In the genomic region with DNA sequence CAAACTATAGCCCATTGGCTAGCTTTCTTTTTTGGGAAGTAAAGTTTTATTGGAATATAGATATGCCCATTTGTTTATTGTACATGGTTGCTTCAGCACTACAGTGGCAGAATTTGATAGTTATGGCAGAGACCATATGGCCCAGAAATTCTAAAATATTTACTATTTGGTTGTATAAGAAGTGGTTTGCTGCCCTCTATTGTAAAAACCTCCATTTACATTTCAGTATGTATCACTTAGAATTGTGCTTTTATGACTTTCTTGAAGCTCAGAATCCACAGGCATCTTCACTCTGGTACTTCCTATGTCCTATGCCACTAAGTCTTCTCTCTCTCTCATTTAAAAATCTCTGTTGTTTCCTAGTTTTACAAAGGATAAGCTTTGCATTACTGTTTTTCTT, we compare ENCODE assay signal across 15 cellular contexts. TPM values are rescaled to one million over a fixed set of nuclear protein-coding genes. Genes with fewer than 3 reads are reported as not detected.
DNase-seq lines count a peak whose midpoint lies in the region; TF ChIP-seq lines count a peak whose summit lies in the region.
"Had no signal": no experiment of that assay in that cellular context is flagged by ENCODE, and none has a peak within 500 bp of the region (broad histone marks: within the 10 kb centered on the region; RNA-seq: fewer than 3 reads in every experiment).

No MANE protein-coding gene starts in this region.

- H3K79me2 ChIP-seq in smooth muscle cell (ENCODE audit: low read depth), result no peaks in the 10 kb centered on the region

- H4K20me1 ChIP-seq in smooth muscle cell (ENCODE audit: low read depth), result no peaks in the 10 kb centered on the region

- no peak overlapping the region for H3K4me2 ChIP-seq in smooth muscle cell

- H3K4me3 ChIP-seq in left ventricle myocardium inferior (no peak overlapping the region), right atrium auricular region (no peak overlapping the region), choroid plexus epithelial cell (ENCODE audit: low read depth, low read length) (no peak overlapping the region), smooth muscle cell (no peak overlapping the region)
- H3K4me3 ChIP-seq: heart left ventricle had no signal

- H3F3A ChIP-seq in smooth muscle cell (ENCODE audit: low read depth), result no peaks in the 10 kb centered on the region

- no peak overlapping the region for H3K9ac ChIP-seq in smooth muscle cell (ENCODE audit: low read depth)

- no peaks in the 10 kb centered on the region for H3K36me3 ChIP-seq in left ventricle myocardium inferior
- no peaks in the 10 kb centered on the region for H3K36me3 ChIP-seq in right atrium auricular region
- no peaks in the 10 kb centered on the region for H3K36me3 ChIP-seq in smooth muscle cell (ENCODE audit: low read depth)
- H3K36me3 ChIP-seq: heart left ventricle, neutrophil had no signal

- H3K27ac ChIP-seq in left ventricle myocardium inferior (replicated peaks) (no peak overlapping the region), right atrium auricular region (no peak overlapping the region), smooth muscle cell (ENCODE audit: low read depth) (no peak overlapping the region)
- H3K27ac ChIP-seq: heart left ventricle, HL-60, neutrophil had no signal

- peak; percentile 25 for TF ChIP-seq CTCF in left ventricle myocardium inferior (IDR thresholded peaks at IDR 0.05; ENCODE audit: borderline replicate concordance)
- peak in 1 of 2 donors; percentile 13 for TF ChIP-seq CTCF in right atrium auricular region (IDR thresholded peaks at IDR 0.05)
- TF ChIP-seq CTCF in choroid plexus epithelial cell (conservative IDR thresholded peaks at IDR 0.05; ENCODE audit: low read depth, low read length), result no peak
- no peak for TF ChIP-seq CTCF in smooth muscle cell (IDR thresholded peaks at IDR 0.05; ENCODE audit: borderline replicate concordance, insufficient read depth, poor library complexity, severe bottlenecking)

- no peak for DNase-seq in left ventricle myocardium inferior
- no peak for DNase-seq in right atrium auricular region (ENCODE audit: low spot score)
- DNase-seq in NCI-H69 (lab: John Stamatoyannopoulos, UW), result peak; percentile 28
- peak; percentile 47 for DNase-seq in choroid plexus epithelial cell (ENCODE audit: low read depth)
- no peak for DNase-seq in NCI-H510A (lab: John Stamatoyannopoulos, UW)
- DNase-seq in NCI-H1105 treated with DMSO at 0.1 percent for 48 hours (lab: John Stamatoyannopoulos, UW), result no peak
- no peak for DNase-seq in smooth muscle cell (lab: John Stamatoyannopoulos, UW; ENCODE audit: unreplicated experiment)
- no peak for DNase-seq in HuH-7 (ENCODE audit: low spot score)
- DNase-seq: activated CD8-positive, alpha-beta memory T cell treated with anti-CD3 and anti-CD28 coated beads, Interleukin-2, amount 50 U/mL, for 48 hours; amniotic stem cell; effector CD4-positive, alpha-beta T cell; heart left ventricle had no signal

- H3K4me1 ChIP-seq in left ventricle myocardium inferior (peaks cover 5% of the 10 kb centered on the region), right atrium auricular region (peaks cover 0 to 6% of the 10 kb centered on the region in 2 donors), smooth muscle cell (ENCODE audit: low read depth) (peaks cover under 1% of the 10 kb centered on the region)

- H3K9me3 ChIP-seq in left ventricle myocardium inferior (replicated peaks) (peaks cover 14% of the 10 kb centered on the region), right atrium auricular region (peaks cover 0 to 6% of the 10 kb centered on the region in 2 donors), smooth muscle cell (replicated peaks; ENCODE audit: low read depth) (no peaks in the 10 kb centered on the region)
- H3K9me3 ChIP-seq: neutrophil had no signal

- H2AFZ ChIP-seq in smooth muscle cell (ENCODE audit: low read depth), result no peak overlapping the region

- H3K27me3 ChIP-seq in left ventricle myocardium inferior (ENCODE audit: low read depth) (no peaks in the 10 kb centered on the region), right atrium auricular region (no peaks in the 10 kb centered on the region), smooth muscle cell (ENCODE audit: low read depth) (no peaks in the 10 kb centered on the region)
- H3K27me3 ChIP-seq: heart left ventricle, neutrophil had no signal

- intact Hi-C loops in left ventricle myocardium inferior (cut with micrococcal nuclease), result loop anchor here (10.0 kb wide), 1 partner anchor 721 kb away; no protein-coding TSS in a partner anchor

RNA-seq across cellular contexts. Expression of gene DLEU7, which starts 37.7 kb away (rescaled TPM):
- total RNA-seq in left ventricle myocardium inferior (0.08 TPM), right atrium auricular region (under 1 TPM in 1 of 2 donors, not detected in 1; 0.31 TPM), smooth muscle cell (1.8 TPM in 1 of 2 replicates, not detected in the other)
- polyA plus RNA-seq in smooth muscle cell, result not detected in 2 replicates
- total RNA-seq: G401 had no signal

Comparison
In these comparisons a context has a peak if more than half of its experiments do, and no peak if none do; other contexts are left out.
1. DNase-seq: peak in NCI-H69 (single experiment) and choroid plexus epithelial cell (single experiment); none in left ventricle myocardium inferior (single experiment), right atrium auricular region (single experiment), NCI-H510A (single experiment), NCI-H1105 treated with DMSO at 0.1 percent for 48 hours (single experiment), smooth muscle cell (single experiment) and HuH-7 (single experiment).